In the genomic region with DNA sequence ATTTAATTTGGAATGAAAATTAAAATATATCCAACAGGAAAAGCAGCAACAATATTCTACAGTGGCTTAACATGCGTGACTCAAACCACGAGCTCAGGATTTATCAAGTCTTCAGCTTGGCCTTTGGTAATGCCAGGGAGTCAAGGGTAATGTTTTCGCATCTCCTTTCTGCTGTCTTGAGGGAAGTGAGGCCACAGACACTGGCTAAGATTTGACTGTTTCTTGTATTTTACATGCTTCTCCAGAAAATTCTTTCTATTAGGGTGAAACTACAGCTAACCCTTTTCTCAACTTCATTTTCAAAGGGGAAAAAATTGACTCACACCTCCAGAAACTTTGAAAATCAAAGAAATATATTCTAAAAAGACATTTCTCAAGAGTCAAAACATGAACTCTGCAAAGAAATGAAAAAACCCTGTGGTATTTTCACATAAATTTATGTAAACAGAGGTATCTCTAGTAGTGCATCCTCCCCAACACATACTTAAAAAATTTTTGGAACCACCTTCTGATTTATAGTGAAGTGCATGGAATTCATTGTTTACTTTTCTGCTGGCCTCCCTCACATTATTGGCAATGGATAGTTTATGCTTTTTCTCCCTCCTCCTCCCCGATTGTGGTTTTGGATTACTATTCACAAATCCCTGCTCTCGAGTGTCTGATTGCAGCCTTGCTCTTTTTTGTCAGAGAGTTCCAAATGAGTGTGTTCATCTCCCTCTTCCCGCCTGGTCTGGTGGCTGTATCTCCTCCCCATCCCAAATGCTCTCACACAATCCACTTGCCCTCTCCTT, we compare ENCODE assay signal across 14 cellular contexts. TPM values are rescaled to one million over a fixed set of nuclear protein-coding genes. Genes with fewer than 3 reads are reported as not detected.
DNase-seq lines count a peak whose midpoint lies in the region; ATAC-seq and TF ChIP-seq lines count a peak whose summit lies in the region.
"Had no signal": no experiment of that assay in that cellular context is flagged by ENCODE, and none has a peak within 500 bp of the region (broad histone marks: within the 10 kb centered on the region; RNA-seq: fewer than 3 reads in every experiment).

No MANE protein-coding gene starts in this region.

- peaks cover 0 to 1% (median 0%) of the 10 kb centered on the region in 7 donors for H3K9me3 Mint-ChIP-seq in CD4-positive, CD25-positive, alpha-beta regulatory T cell
- H3K9me3 Mint-ChIP-seq in activated naive CD4-positive, alpha-beta T cell treated with anti-CD3 and anti-CD28 coated beads, Interleukin-2, amount 50 U/mL, for 72 hours, result no peaks in the 10 kb centered on the region
- no peaks in the 10 kb centered on the region for H3K9me3 Mint-ChIP-seq in nephron

- intact Hi-C loops in left ventricle myocardium inferior (cut with micrococcal nuclease), result no loop called here

- H3K27ac ChIP-seq in CD4-positive, CD25-positive, alpha-beta regulatory T cell (ENCODE audit: insufficient read depth, low read length, poor library complexity, severe bottlenecking), result no peak overlapping the region
- H3K27ac ChIP-seq in HEK293 (ENCODE audit: extremely low read depth, low read depth, low read length) (no peak overlapping the region), left ventricle myocardium inferior (replicated peaks) (no peak overlapping the region)

- no peak overlapping the region for H3K4me3 Mint-ChIP-seq in CD4-positive, CD25-positive, alpha-beta regulatory T cell
- no peak overlapping the region for H3K4me3 Mint-ChIP-seq in nephron

- H3K27me3 ChIP-seq in CD4-positive, CD25-positive, alpha-beta regulatory T cell (ENCODE audit: control insufficient read depth, insufficient read depth, low read length), result no peaks in the 10 kb centered on the region
- no peaks in the 10 kb centered on the region for H3K27me3 ChIP-seq in left ventricle myocardium inferior (ENCODE audit: low read depth)

- no peak overlapping the region for H3K4me3 ChIP-seq in CD4-positive, CD25-positive, alpha-beta regulatory T cell (ENCODE audit: low read depth, low read length)
- no peak overlapping the region for H3K4me3 ChIP-seq in HEK293 (ENCODE audit: low read depth, low read length)
- no peak overlapping the region for H3K4me3 ChIP-seq in left ventricle myocardium inferior

- H3K4me1 Mint-ChIP-seq in CD4-positive, CD25-positive, alpha-beta regulatory T cell, result peaks cover 5 to 38% (median 13%) of the 10 kb centered on the region in 4 donors
- peaks cover 42% of the 10 kb centered on the region for H3K4me1 Mint-ChIP-seq in nephron

- H3K9me3 ChIP-seq in CD4-positive, CD25-positive, alpha-beta regulatory T cell (ENCODE audit: control insufficient read depth in 2 of 2, low read length in 2 of 2), result no peaks in the 10 kb centered on the region
- no peaks in the 10 kb centered on the region for H3K9me3 ChIP-seq in HEK293 (ENCODE audit: control insufficient read depth, insufficient read depth, low read depth, low read length)
- H3K9me3 ChIP-seq in left ventricle myocardium inferior (replicated peaks), result no peaks in the 10 kb centered on the region

- no peak for DNase-seq in CD4-positive, CD25-positive, alpha-beta regulatory T cell
- peak in 1 of 2 donors; percentile 16 for DNase-seq in activated naive CD4-positive, alpha-beta T cell treated with anti-CD3 and anti-CD28 coated beads, Interleukin-2, amount 50 U/mL, for 72 hours (ENCODE audit: low spot score in 2 of 2)
- DNase-seq in left ventricle myocardium inferior, result no peak
- DNase-seq: activated effector memory CD4-positive, alpha-beta T cell treated with anti-CD3 and anti-CD28 coated beads, Interleukin-2, amount 50 U/mL, for 16 hours; effector CD4-positive, alpha-beta T cell; NCI-H1092 treated with DMSO at 0.1 percent for 48 hours; trophoblast cell had no signal

- H3K27me3 Mint-ChIP-seq in CD4-positive, CD25-positive, alpha-beta regulatory T cell, result no peaks in the 10 kb centered on the region
- H3K27me3 Mint-ChIP-seq in nephron (ENCODE audit: low read depth), result no peaks in the 10 kb centered on the region

- H3K4me1 ChIP-seq in CD4-positive, CD25-positive, alpha-beta regulatory T cell (ENCODE audit: control insufficient read depth, insufficient read depth, low read length, poor library complexity, severe bottlenecking), result no peaks in the 10 kb centered on the region
- no peaks in the 10 kb centered on the region; the same call in 1 of the 2 replicates for H3K4me1 ChIP-seq in HEK293 (ENCODE audit: control insufficient read depth, insufficient read depth, low read length)
- H3K4me1 ChIP-seq in left ventricle myocardium inferior, result peaks cover 49% of the 10 kb centered on the region

- no peak for ATAC-seq in CD4-positive, CD25-positive, alpha-beta regulatory T cell (ENCODE audit: low read depth in 2 of 2)
- peak in 1 of 2 donors; percentile 83 for ATAC-seq in activated naive CD4-positive, alpha-beta T cell treated with anti-CD3 and anti-CD28 coated beads, Interleukin-2, amount 50 U/mL, for 72 hours
- ATAC-seq in HG03432 (IDR thresholded peaks at IDR 0.05; ENCODE audit: unreplicated experiment) (no peak), HG02623 (IDR thresholded peaks at IDR 0.05; ENCODE audit: unreplicated experiment) (no peak), HG03342 (IDR thresholded peaks at IDR 0.05; ENCODE audit: unreplicated experiment) (no peak)
- ATAC-seq: HCT116 had no signal

- TF ChIP-seq CTCF in HEK293 (tag by site-specific recombination; IDR thresholded peaks at IDR 0.05) (no peak), nephron (IDR thresholded peaks at IDR 0.05; ENCODE audit: unreplicated experiment in 3 of 3) (no peak), left ventricle myocardium inferior (IDR thresholded peaks at IDR 0.05; ENCODE audit: borderline replicate concordance) (no peak)

- CTCF ChIA-PET in HEK293 (lab: Yijun Ruan, JAX), result interaction anchor here (1.2 kb wide), 1 partner anchor 18 kb away, joined by 3 read pairs; no protein-coding TSS in a partner anchor

- POLR2A ChIA-PET in HEK293 (lab: Yijun Ruan, JAX), result no interaction called here

- peak overlapping the region in 2 of 3 donors; percentile 3 to 33 for H3K27ac Mint-ChIP-seq in CD4-positive, CD25-positive, alpha-beta regulatory T cell
- peak overlapping the region; percentile 3 to 73 for H3K27ac Mint-ChIP-seq in activated naive CD4-positive, alpha-beta T cell treated with anti-CD3 and anti-CD28 coated beads, Interleukin-2, amount 50 U/mL, for 72 hours
- H3K27ac Mint-ChIP-seq in nephron, result peak overlapping the region; percentile 18 to 28 (median 20)

- peaks cover 46% of the 10 kb centered on the region for H3K36me3 Mint-ChIP-seq in CD4-positive, CD25-positive, alpha-beta regulatory T cell
- peaks cover 8 to 42% of the 10 kb centered on the region in 2 donors for H3K36me3 Mint-ChIP-seq in activated naive CD4-positive, alpha-beta T cell treated with anti-CD3 and anti-CD28 coated beads, Interleukin-2, amount 50 U/mL, for 72 hours
- peaks cover 6% of the 10 kb centered on the region for H3K36me3 Mint-ChIP-seq in nephron (ENCODE audit: low read depth)

- H3K36me3 ChIP-seq in CD4-positive, CD25-positive, alpha-beta regulatory T cell (ENCODE audit: control insufficient read depth, insufficient read depth, low read length), result peaks cover 2% of the 10 kb centered on the region
- H3K36me3 ChIP-seq in HEK293 (ENCODE audit: control insufficient read depth in 2 of 2, insufficient read depth in 1 of 2, low read length in 2 of 2) (no peaks in the 10 kb centered on the region), left ventricle myocardium inferior (no peaks in the 10 kb centered on the region)

TF ChIP-seq in HEK293, 187 proteins besides CTCF, POLR2A, EP300 and RAD21:
- TF ChIP-seq FEZF1 (tag by site-specific recombination; IDR thresholded peaks at IDR 0.05), result peak; percentile 50
- TF ChIP-seq WT1 (tag by site-specific recombination; IDR thresholded peaks at IDR 0.05), result peak; percentile 71
- no peak for TF ChIP-seq ZNF664 (tag by site-specific recombination; IDR thresholded peaks at IDR 0.05)
TF ChIP-seq in HEK293: peak in this region for 2.

RNA-seq across cellular contexts. Expression of gene DPP4, which starts 48.7 kb away (rescaled TPM):
- total RNA-seq in CD4-positive, CD25-positive, alpha-beta regulatory T cell, result 12.6 TPM
- polyA plus RNA-seq in CD4-positive, CD25-positive, alpha-beta regulatory T cell, result 10 to 100 TPM; 22.3 to 40.8 (median 29.9) TPM
- total RNA-seq in activated naive CD4-positive, alpha-beta T cell treated with anti-CD3 and anti-CD28 coated beads, Interleukin-2, amount 50 U/mL, for 72 hours, result 10 to 100 TPM in 1 of 2 donors, 1 to 10 TPM in 1; 5.1 to 42.0 TPM
- total RNA-seq in left ventricle myocardium inferior, result 4.4 TPM
- total RNA-seq: osteocyte had no signal
